11 cellular contexts compared by ENCODE assay signal in genomic region chr7:28904539-28905143, GRCh38. TPM values are rescaled to one million over a fixed set of nuclear protein-coding genes. Genes with fewer than 3 reads are reported as not detected.
DNase-seq lines count a peak whose midpoint lies in the region; ATAC-seq and TF ChIP-seq lines count a peak whose summit lies in the region.
"Had no signal": no experiment of that assay in that cellular context is flagged by ENCODE, and none has a peak within 500 bp of the region (broad histone marks: within the 10 kb centered on the region; RNA-seq: fewer than 3 reads in every experiment).

No MANE protein-coding gene starts in this region.

- H3K9me3 ChIP-seq in MG63 (no peaks in the 10 kb centered on the region), mucosa of rectum (ENCODE audit: control insufficient read depth in 2 of 2, low read length in 2 of 2) (no peaks in the 10 kb centered on the region)

- no peak overlapping the region for H3K9ac ChIP-seq in mucosa of rectum (ENCODE audit: low read depth in 1 of 2, low read length in 2 of 2)

- DNase-seq in ACHN (peak; percentile 43), MG63 (peak; percentile 15), cardiac fibroblast (ENCODE audit: low read depth in 2 of 2) (peak; percentile 18), GF-D8 (lab: John Stamatoyannopoulos, UW) (no peak)
- DNase-seq: CD4-positive, CD25-positive, alpha-beta regulatory T cell; midbrain had no signal

- TF ChIP-seq CTCF in cardiac fibroblast (IDR thresholded peaks at IDR 0.05; ENCODE audit: low read depth, low read length) = no peak

- no peak for ATAC-seq in HG03571 (IDR thresholded peaks at IDR 0.05; ENCODE audit: unreplicated experiment)
- no peak for ATAC-seq in HG02973 (IDR thresholded peaks at IDR 0.05; ENCODE audit: unreplicated experiment)
- ATAC-seq in HG03469 (IDR thresholded peaks at IDR 0.05; ENCODE audit: unreplicated experiment) = no peak
- ATAC-seq: activated T-helper 17 cell treated with anti-CD3 and anti-CD28 coated beads, Interleukin-2, amount 50 U/mL, for 72 hours had no signal

- no peaks in the 10 kb centered on the region for H3K27me3 ChIP-seq in MG63
- no peaks in the 10 kb centered on the region for H3K27me3 ChIP-seq in mucosa of rectum (ENCODE audit: control insufficient read depth in 2 of 2, insufficient read depth in 2 of 2, low read length in 2 of 2)

- H3K4me3 ChIP-seq in MG63 (peak overlapping the region; percentile 34), cardiac fibroblast (replicated peaks in 1 of 2; ENCODE audit: low read depth in 2 of 2, low read length in 2 of 2) (peak overlapping the region; percentile 6 to 48), mucosa of rectum (ENCODE audit: low read length in 2 of 2) (peak overlapping the region; percentile 7 to 13)

- H3K27ac ChIP-seq in mucosa of rectum (ENCODE audit: low read depth in 2 of 2, low read length in 2 of 2) = no peak overlapping the region

- in situ Hi-C loops in ACHN (cut with HindIII; ENCODE audit: low pct_ligation_motif_present, low pct_unique_long_range_greater_than_20kb, low sequenced_read_pairs) = no loop called here

- no peaks in the 10 kb centered on the region for H3K36me3 ChIP-seq in MG63
- no peaks in the 10 kb centered on the region for H3K36me3 ChIP-seq in mucosa of rectum (ENCODE audit: control insufficient read depth in 2 of 2, insufficient read depth in 2 of 2, low read length in 2 of 2)

- H3K4me1 ChIP-seq in mucosa of rectum (ENCODE audit: control insufficient read depth in 2 of 2, insufficient read depth in 2 of 2, low read length in 2 of 2) = no peaks in the 10 kb centered on the region

RNA-seq across cellular contexts. Expression of gene TRIL, which starts 53.5 kb away (rescaled TPM):
- total RNA-seq in MG63 (2014; rRNA removed; shearing (Covaris generic); ENCODE audit: low replicate concordance) = 0.03 TPM in 1 of 2 replicates, not detected in the other
- total RNA-seq: activated T-helper 17 cell treated with anti-CD3 and anti-CD28 coated beads, Interleukin-2, amount 50 U/mL, for 72 hours; CD4-positive, CD25-positive, alpha-beta regulatory T cell had no signal
